In the genomic region with DNA sequence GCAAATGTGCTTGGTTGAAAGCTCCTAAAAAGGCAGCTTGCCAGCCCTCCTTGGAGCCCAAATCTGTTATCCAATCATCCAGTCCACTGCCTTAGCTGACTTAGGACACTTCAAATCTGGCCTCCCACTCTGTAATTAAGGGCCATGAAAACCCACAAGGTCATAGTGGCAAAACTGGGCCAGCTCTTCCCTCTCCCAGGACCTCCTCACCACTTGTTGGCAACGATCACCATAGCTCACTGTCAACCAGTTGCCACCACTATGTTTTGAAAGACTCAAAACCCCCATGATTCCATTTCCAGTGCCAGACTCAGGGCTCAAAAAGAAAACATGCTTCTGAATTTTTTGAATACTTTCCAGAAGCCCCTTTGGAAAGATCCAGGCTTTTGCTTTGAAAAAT, we compare ENCODE assay signal across 35 cellular contexts.
"Had no signal": no experiment of that assay in that cellular context is flagged by ENCODE, and none has a peak within 500 bp of the region (broad histone marks: within the 10 kb centered on the region; RNA-seq: fewer than 3 reads in every experiment).

No MANE protein-coding gene starts in this region.

- H3K9me3 ChIP-seq: Peyer's patch had no signal

- DNase-seq: activated B cell treated with CpG ODN at 0.5 μM for 24 hours; activated CD4-positive, alpha-beta memory T cell treated with anti-CD3 and anti-CD28 coated beads for 36 hours; activated CD4-positive, alpha-beta T cell treated with anti-CD3 and anti-CD28 coated beads for 4 hours; activated CD4-positive, alpha-beta T cell treated with anti-CD3 and anti-CD28 coated beads, Interleukin-2, amount 50 U/mL, for 1 hour; activated CD4-positive, CD25-positive, alpha-beta regulatory T cell treated with anti-CD3 and anti-CD28 coated beads, Interleukin-2, amount 50 U/mL, for 72 hours; activated CD8-positive, alpha-beta memory T cell treated with anti-CD3 and anti-CD28 coated beads, Interleukin-2, amount 50 U/mL, for 4 hours; activated effector memory CD4-positive, alpha-beta T cell treated with Interleukin-2 at 50 U/mL for 16 hours; activated naive CD4-positive, alpha-beta T cell treated with anti-CD3 and anti-CD28 coated beads, Interleukin-2, amount 10 ng/mL, durations not matched to agents 7 days and 5 days; activated naive CD8-positive, alpha-beta T cell treated with anti-CD3 and anti-CD28 coated beads, Interleukin-2, amount 50 U/mL, for 24 hours; activated T-cell treated with anti-CD3 and anti-CD28 coated beads for 4 hours; activated T-cell treated with anti-CD3 and anti-CD28 coated beads, Interleukin-2, amount 50 U/mL, for 48 hours; anterior cingulate cortex; brain microvascular endothelial cell; central memory CD4-positive, alpha-beta T cell; Karpas-422; KBM-7; MM.1S; MV-4-11; NCI-H1092; NCI-H1436 treated with DMSO at 0.1 percent for 48 hours; NCI-H1694 treated with DMSO at 0.1 percent for 48 hours; NCI-H2029; NCI-H2107; NCI-H2171; NCI-H524 treated with DMSO at 0.1 percent for 48 hours; NK-92 treated with Interleukin-12 subunit alpha and Interleukin-12 subunit beta, amount 100 ng/mL, for 24 hours; PC-3; Peyer's patch; SIG-M5; SW 1271; T-helper 1 cell; T-helper 2 cell; T-helper 9 cell had no signal

- H3K27me3 ChIP-seq: brain microvascular endothelial cell, Peyer's patch had no signal

- H3K36me3 ChIP-seq: brain microvascular endothelial cell, Peyer's patch had no signal

- H3K4me3 ChIP-seq: Peyer's patch had no signal

- ATAC-seq: activated naive CD8-positive, alpha-beta T cell treated with anti-CD3 and anti-CD28 coated beads, Interleukin-2, amount 50 U/mL, for 24 hours; PC-3; Right ventricle myocardium inferior; SK-N-SH treated with all-trans-retinoic acid at 6 μM for 48 hours had no signal
